14 cellular contexts compared by ENCODE assay signal in the genomic region with DNA sequence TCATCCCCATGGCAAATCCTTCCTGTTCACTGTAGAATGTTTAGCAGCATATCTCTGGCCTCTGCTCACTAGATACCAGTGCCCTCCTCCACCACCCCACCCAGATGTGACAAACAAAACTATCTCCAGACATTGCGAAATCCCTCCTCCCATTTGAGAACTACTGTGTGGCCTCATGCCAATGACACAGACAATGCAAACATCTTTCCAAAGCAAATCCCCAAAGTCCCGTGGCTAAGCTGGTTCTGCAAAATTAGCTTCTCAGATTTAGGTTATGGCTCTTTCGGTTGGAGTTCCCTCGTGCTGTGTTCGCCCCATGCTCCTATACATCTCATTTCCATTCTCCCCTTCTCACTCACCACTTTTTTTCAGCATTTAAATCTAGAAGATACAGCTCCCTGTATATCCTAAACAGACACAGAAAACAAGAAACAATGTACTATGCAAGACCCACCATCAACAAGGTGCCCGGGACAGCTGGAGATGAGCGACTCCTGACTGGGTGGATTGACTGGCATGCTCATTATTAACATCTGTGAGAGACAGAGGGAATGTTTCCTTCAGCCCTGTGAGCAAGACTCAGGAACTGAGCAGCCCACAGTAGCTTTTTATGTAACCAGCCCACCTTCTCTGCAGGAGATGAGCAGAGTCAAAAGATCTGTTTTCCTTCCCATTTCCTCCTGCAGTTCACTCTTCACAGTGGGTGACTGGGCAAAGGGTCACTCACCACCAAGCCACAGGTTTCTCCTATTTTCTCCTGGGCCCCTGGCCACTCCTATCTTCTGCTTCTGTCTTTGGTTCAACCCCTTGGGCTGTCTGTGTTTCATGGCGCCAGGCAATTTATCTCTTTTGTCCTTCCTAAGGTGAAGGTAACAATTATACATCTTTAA.
DNase-seq lines count a peak whose midpoint lies in the region; ATAC-seq, FAIRE-seq and TF ChIP-seq lines count a peak whose summit lies in the region.
"Had no signal": no experiment of that assay in that cellular context is flagged by ENCODE, and none has a peak within 500 bp of the region (broad histone marks: within the 10 kb centered on the region; RNA-seq: fewer than 3 reads in every experiment).

No MANE protein-coding gene starts in this region.

- peaks cover 0 to 14% (median 5%) of the 10 kb centered on the region in 6 donors for H3K9me3 Mint-ChIP-seq in immature natural killer cell
- H3K9me3 Mint-ChIP-seq in activated CD4-positive, alpha-beta memory T cell treated with anti-CD3 and anti-CD28 coated beads, Interleukin-2, amount 10 ng/mL, durations not matched to agents 7 days and 5 days = peaks cover 57% of the 10 kb centered on the region
- H3K9me3 Mint-ChIP-seq in activated CD8-positive, alpha-beta memory T cell treated with anti-CD3 and anti-CD28 coated beads, Interleukin-2, amount 10 ng/mL, durations not matched to agents 7 days and 5 days (ENCODE audit: low read depth) = peaks cover 23% of the 10 kb centered on the region

- peaks cover 0 to 6% (median 3%) of the 10 kb centered on the region in 3 donors for H3K27me3 Mint-ChIP-seq in immature natural killer cell (ENCODE audit: low read depth in 3 of 3)
- H3K27me3 Mint-ChIP-seq in activated CD4-positive, alpha-beta memory T cell treated with anti-CD3 and anti-CD28 coated beads, Interleukin-2, amount 10 ng/mL, durations not matched to agents 7 days and 5 days = no peaks in the 10 kb centered on the region
- no peaks in the 10 kb centered on the region for H3K27me3 Mint-ChIP-seq in activated CD8-positive, alpha-beta memory T cell treated with anti-CD3 and anti-CD28 coated beads, Interleukin-2, amount 10 ng/mL, durations not matched to agents 7 days and 5 days
- H3K27me3 Mint-ChIP-seq: CD4-positive, CD25-positive, alpha-beta regulatory T cell had no signal

- CTCF ChIA-PET in A549 (lab: Yijun Ruan, JAX) = interaction anchor here (0.8 to 1.8 kb wide), 4 partner anchors 9 to 233 kb away, joined by 3 to 9 read pairs (median 3); no protein-coding TSS in a partner anchor
- CTCF ChIA-PET in activated CD4-positive, alpha-beta memory T cell treated with anti-CD3 and anti-CD28 coated beads, Interleukin-2, amount 10 ng/mL, durations not matched to agents 7 days and 5 days (lab: Charles Lee) = no interaction called here
- CTCF ChIA-PET in activated CD8-positive, alpha-beta memory T cell treated with anti-CD3 and anti-CD28 coated beads, Interleukin-2, amount 10 ng/mL, durations not matched to agents 7 days and 5 days (lab: Charles Lee) = no interaction called here

- no peak for TF ChIP-seq RAD21 in A549 (conservative IDR thresholded peaks at IDR 0.05 in 1 of 2, IDR thresholded peaks at IDR 0.05 in 1 of 2)

- POLR2A ChIA-PET in A549 (lab: Yijun Ruan, JAX) = no interaction called here
- POLR2A ChIA-PET in activated CD4-positive, alpha-beta memory T cell treated with anti-CD3 and anti-CD28 coated beads, Interleukin-2, amount 10 ng/mL, durations not matched to agents 7 days and 5 days (lab: Charles Lee) = no interaction called here

- no peak for ATAC-seq in A549
- no peak for ATAC-seq in activated CD8-positive, alpha-beta memory T cell treated with anti-CD3 and anti-CD28 coated beads, Interleukin-2, amount 10 ng/mL, durations not matched to agents 7 days and 5 days
- ATAC-seq in activated CD4-positive, CD25-positive, alpha-beta regulatory T cell treated with anti-CD3 and anti-CD28 coated beads, Interleukin-2, amount 50 U/mL, for 24 hours = no peak

- peaks cover 13% of the 10 kb centered on the region; the same call in 2 of the 3 replicates for H3K4me1 ChIP-seq in A549
- H3K4me1 ChIP-seq in HUES48 (ENCODE audit: control insufficient read depth, insufficient read depth, low read length) = peaks cover 9% of the 10 kb centered on the region

- no peak for FAIRE-seq in A549 (lab: Jason Lieb, UNC)

- no peak overlapping the region for H3K27ac ChIP-seq in A549
- peak overlapping the region; percentile 54 for H3K27ac ChIP-seq in HUES48 (ENCODE audit: low read depth, low read length)
- H3K27ac ChIP-seq: brain microvascular endothelial cell, Peyer's patch had no signal

- TF ChIP-seq POLR2A in A549 (IDR thresholded peaks at IDR 0.05; ENCODE audit: low read length) = no peak

- 56% methylated on average over 8 of the region's 8 CpGs for WGBS in A549 (ENCODE audit: missing lambda C conversion rate)

- H3K36me3 ChIP-seq in HUES48 (ENCODE audit: control insufficient read depth, insufficient read depth, low read length) = no peaks in the 10 kb centered on the region
- H3K36me3 ChIP-seq: brain microvascular endothelial cell, Peyer's patch had no signal

- DNase-seq in A549 (ENCODE audit: low read depth in 1 of 2, low spot score in 1 of 2) (peak in 1 of 2 experiments; percentile 23), SHP77 treated with DMSO at 0.1 percent for 48 hours (lab: John Stamatoyannopoulos, UW) (peak; percentile 78), immature natural killer cell (no peak), DMS79 treated with DMSO at 0.1 percent for 48 hours (lab: John Stamatoyannopoulos, UW) (no peak)
- no peak for DNase-seq in activated CD4-positive, alpha-beta memory T cell treated with anti-CD3 and anti-CD28 coated beads, Interleukin-2, amount 10 ng/mL, durations not matched to agents 7 days and 5 days
- no peak for DNase-seq in activated CD8-positive, alpha-beta memory T cell treated with anti-CD3 and anti-CD28 coated beads, Interleukin-2, amount 10 ng/mL, durations not matched to agents 7 days and 5 days
- DNase-seq: activated CD4-positive, alpha-beta T cell treated with anti-CD3 and anti-CD28 coated beads, Interleukin-2, amount 50 U/mL, for 1 hour; brain microvascular endothelial cell; CD4-positive, CD25-positive, alpha-beta regulatory T cell; H7; Peyer's patch; stimulated activated CD4-positive, alpha-beta T cell treated with anti-CD3 and anti-CD28 coated beads, Interleukin-4, amount 100 ng/mL, for 4 hours had no signal

- H3K27me3 ChIP-seq in HUES48 (ENCODE audit: control insufficient read depth, insufficient read depth, low read length) = no peaks in the 10 kb centered on the region
- H3K27me3 ChIP-seq: brain microvascular endothelial cell, Peyer's patch had no signal

- no peak for TF ChIP-seq CTCF in A549 (IDR thresholded peaks at IDR 0.05)

- H3K4me3 ChIP-seq in A549 (no peak overlapping the region), HUES48 (ENCODE audit: low read depth, low read length) (no peak overlapping the region)
- H3K4me3 ChIP-seq: Peyer's patch had no signal

- H3K9me3 ChIP-seq in A549 (no peaks in the 10 kb centered on the region; the same call in 2 of the 3 replicates), HUES48 (ENCODE audit: control insufficient read depth, insufficient read depth, low read length) (no peaks in the 10 kb centered on the region)
- H3K9me3 ChIP-seq: Peyer's patch had no signal

- H3K4me2 ChIP-seq in A549 = peak overlapping the region; percentile 32; the same call in 2 of the 3 replicates

- H3K27ac Mint-ChIP-seq in immature natural killer cell = peak overlapping the region in 4 of 6 donors; percentile 6 to 81 (median 37)
- H3K27ac Mint-ChIP-seq in activated CD4-positive, alpha-beta memory T cell treated with anti-CD3 and anti-CD28 coated beads, Interleukin-2, amount 10 ng/mL, durations not matched to agents 7 days and 5 days = no peak overlapping the region
- no peak overlapping the region for H3K27ac Mint-ChIP-seq in activated CD8-positive, alpha-beta memory T cell treated with anti-CD3 and anti-CD28 coated beads, Interleukin-2, amount 10 ng/mL, durations not matched to agents 7 days and 5 days

- peaks cover 36 to 67% of the 10 kb centered on the region in 2 donors for H3K4me1 Mint-ChIP-seq in immature natural killer cell
- no peaks in the 10 kb centered on the region for H3K4me1 Mint-ChIP-seq in activated CD4-positive, alpha-beta memory T cell treated with anti-CD3 and anti-CD28 coated beads, Interleukin-2, amount 10 ng/mL, durations not matched to agents 7 days and 5 days
- no peaks in the 10 kb centered on the region for H3K4me1 Mint-ChIP-seq in activated CD8-positive, alpha-beta memory T cell treated with anti-CD3 and anti-CD28 coated beads, Interleukin-2, amount 10 ng/mL, durations not matched to agents 7 days and 5 days

- no peak for TF ChIP-seq EP300 in A549 (IDR thresholded peaks at IDR 0.05)

- H3K36me3 Mint-ChIP-seq in immature natural killer cell = peaks cover 23 to 59% (median 56%) of the 10 kb centered on the region in 3 donors
- H3K36me3 Mint-ChIP-seq in activated CD4-positive, alpha-beta memory T cell treated with anti-CD3 and anti-CD28 coated beads, Interleukin-2, amount 10 ng/mL, durations not matched to agents 7 days and 5 days (ENCODE audit: low read depth) = peaks cover 73% of the 10 kb centered on the region
- peaks cover 65% of the 10 kb centered on the region for H3K36me3 Mint-ChIP-seq in activated CD8-positive, alpha-beta memory T cell treated with anti-CD3 and anti-CD28 coated beads, Interleukin-2, amount 10 ng/mL, durations not matched to agents 7 days and 5 days

- H3K4me3 Mint-ChIP-seq in immature natural killer cell = no peak overlapping the region
- H3K4me3 Mint-ChIP-seq in activated CD4-positive, alpha-beta memory T cell treated with anti-CD3 and anti-CD28 coated beads, Interleukin-2, amount 10 ng/mL, durations not matched to agents 7 days and 5 days = no peak overlapping the region
- H3K4me3 Mint-ChIP-seq in activated CD8-positive, alpha-beta memory T cell treated with anti-CD3 and anti-CD28 coated beads, Interleukin-2, amount 10 ng/mL, durations not matched to agents 7 days and 5 days = no peak overlapping the region

- no peak overlapping the region for H3K9ac ChIP-seq in HUES48 (ENCODE audit: low read depth, low read length)

TF ChIP-seq in A549, 52 proteins besides CTCF, POLR2A, EP300 and RAD21:
- TF ChIP-seq EHMT2 (IDR thresholded peaks at IDR 0.05; ENCODE audit: low read depth) = no peak
- peak; percentile 60 to 74 for TF ChIP-seq CEBPB (IDR thresholded peaks at IDR 0.05)
TF ChIP-seq in A549: peak in this region for 1.

Comparison
In these comparisons a context has a peak if more than half of its experiments do, and no peak if none do; other contexts are left out.
1. H3K27ac Mint-ChIP-seq: peak in immature natural killer cell (4 of 6); none in activated CD4-positive, alpha-beta memory T cell treated with anti-CD3 and anti-CD28 coated beads, Interleukin-2, amount 10 ng/mL, durations not matched to agents 7 days and 5 days (single experiment) and activated CD8-positive, alpha-beta memory T cell treated with anti-CD3 and anti-CD28 coated beads, Interleukin-2, amount 10 ng/mL, durations not matched to agents 7 days and 5 days (single experiment).